In genomic region chr9:125261501-125262216, GRCh38 we compare ENCODE assay signal across 8 cellular contexts. TPM values are rescaled to one million over a fixed set of nuclear protein-coding genes. Genes with fewer than 3 reads are reported as not detected.
A peak's percentile ranks its signal among the peaks of the same experiment; 100 is the strongest.
DNase-seq lines count a peak whose midpoint lies in the region.

A gene with protein sequence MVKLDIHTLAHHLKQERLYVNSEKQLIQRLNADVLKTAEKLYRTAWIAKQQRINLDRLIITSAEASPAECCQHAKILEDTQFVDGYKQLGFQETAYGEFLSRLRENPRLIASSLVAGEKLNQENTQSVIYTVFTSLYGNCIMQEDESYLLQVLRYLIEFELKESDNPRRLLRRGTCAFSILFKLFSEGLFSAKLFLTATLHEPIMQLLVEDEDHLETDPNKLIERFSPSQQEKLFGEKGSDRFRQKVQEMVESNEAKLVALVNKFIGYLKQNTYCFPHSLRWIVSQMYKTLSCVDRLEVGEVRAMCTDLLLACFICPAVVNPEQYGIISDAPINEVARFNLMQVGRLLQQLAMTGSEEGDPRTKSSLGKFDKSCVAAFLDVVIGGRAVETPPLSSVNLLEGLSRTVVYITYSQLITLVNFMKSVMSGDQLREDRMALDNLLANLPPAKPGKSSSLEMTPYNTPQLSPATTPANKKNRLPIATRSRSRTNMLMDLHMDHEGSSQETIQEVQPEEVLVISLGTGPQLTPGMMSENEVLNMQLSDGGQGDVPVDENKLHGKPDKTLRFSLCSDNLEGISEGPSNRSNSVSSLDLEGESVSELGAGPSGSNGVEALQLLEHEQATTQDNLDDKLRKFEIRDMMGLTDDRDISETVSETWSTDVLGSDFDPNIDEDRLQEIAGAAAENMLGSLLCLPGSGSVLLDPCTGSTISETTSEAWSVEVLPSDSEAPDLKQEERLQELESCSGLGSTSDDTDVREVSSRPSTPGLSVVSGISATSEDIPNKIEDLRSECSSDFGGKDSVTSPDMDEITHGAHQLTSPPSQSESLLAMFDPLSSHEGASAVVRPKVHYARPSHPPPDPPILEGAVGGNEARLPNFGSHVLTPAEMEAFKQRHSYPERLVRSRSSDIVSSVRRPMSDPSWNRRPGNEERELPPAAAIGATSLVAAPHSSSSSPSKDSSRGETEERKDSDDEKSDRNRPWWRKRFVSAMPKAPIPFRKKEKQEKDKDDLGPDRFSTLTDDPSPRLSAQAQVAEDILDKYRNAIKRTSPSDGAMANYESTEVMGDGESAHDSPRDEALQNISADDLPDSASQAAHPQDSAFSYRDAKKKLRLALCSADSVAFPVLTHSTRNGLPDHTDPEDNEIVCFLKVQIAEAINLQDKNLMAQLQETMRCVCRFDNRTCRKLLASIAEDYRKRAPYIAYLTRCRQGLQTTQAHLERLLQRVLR (N-terminal part only) (plus strand): TSS chr9:125261826. CDS start chr9:125298922, 37,096 bp downstream.

- peaks cover 13% of the 10 kb centered on the region for H3K4me1 ChIP-seq in HAP-1
- peaks cover 2% of the 10 kb centered on the region; the same call in 1 of the 2 replicates for H3K4me1 ChIP-seq in SJCRH30
- peaks cover 11% of the 10 kb centered on the region for H3K4me1 ChIP-seq in neuron (ENCODE audit: insufficient read depth, low read length)
- peaks cover 0 to 19% (median 16%) of the 10 kb centered on the region in 5 donors for H3K4me1 ChIP-seq in subcutaneous abdominal adipose tissue (ENCODE audit: control insufficient read depth in 5 of 5, insufficient read depth in 5 of 5, low read length in 5 of 5)

- no peaks in the 10 kb centered on the region; the same call in none of the 2 replicates for H3K36me3 ChIP-seq in HAP-1 (replicated peaks)
- peaks cover 15% of the 10 kb centered on the region for H3K36me3 ChIP-seq in MG63
- H3K36me3 ChIP-seq in SJCRH30 = peaks cover 2% of the 10 kb centered on the region; the same call in 1 of the 2 replicates
- peaks cover 13% of the 10 kb centered on the region for H3K36me3 ChIP-seq in neuron (ENCODE audit: insufficient read depth, low read length)
- peaks cover 0 to 9% (median 3%) of the 10 kb centered on the region in 5 donors for H3K36me3 ChIP-seq in subcutaneous abdominal adipose tissue (ENCODE audit: control insufficient read depth in 5 of 5, insufficient read depth in 5 of 5, low read length in 5 of 5)

- H3K4me3 ChIP-seq in HAP-1 = peak within 1 kb of the TSS; percentile 98
- peak within 1 kb of the TSS; percentile 86 for H3K4me3 ChIP-seq in MG63
- H3K4me3 ChIP-seq in SJCRH30 = peak within 1 kb of the TSS; percentile 88
- H3K4me3 ChIP-seq in neuron (ENCODE audit: low read length) = peak within 1 kb of the TSS; percentile 96
- H3K4me3 ChIP-seq in subcutaneous abdominal adipose tissue (ENCODE audit: low read depth in 1 of 5, low read length in 5 of 5) = peak within 1 kb of the TSS; percentile 83 to 96 (median 93)

- H3K27ac ChIP-seq in SJCRH30 = peak within 1 kb of the TSS; percentile 63
- H3K27ac ChIP-seq in subcutaneous abdominal adipose tissue (ENCODE audit: low read depth, low read length) = peak within 1 kb of the TSS; percentile 88

- peak within 1 kb of the TSS; percentile 82 to 97 (median 95) for H3K9ac ChIP-seq in subcutaneous abdominal adipose tissue (ENCODE audit: low read length in 5 of 5)

- DNase-seq in GM04503 (ENCODE audit: low read depth) (peak; percentile 59), HAP-1 (ENCODE audit: low spot score in 2 of 2) (peak; percentile 84 to 95), MG63 (peak; percentile 97), SJCRH30 (peak; percentile 98), foreskin melanocyte (peak; percentile 93)
- DNase-seq in activated gamma-delta T cell treated with anti-CD3 and anti-CD28 coated beads, Interleukin-2, amount 50 U/mL, for 16 hours (ENCODE audit: low read depth) = peak; percentile 80

- no peaks in the 10 kb centered on the region for H3K9me3 ChIP-seq in HAP-1
- no peaks in the 10 kb centered on the region for H3K9me3 ChIP-seq in MG63
- no peaks in the 10 kb centered on the region for H3K9me3 ChIP-seq in SJCRH30 (replicated peaks)
- no peaks in the 10 kb centered on the region for H3K9me3 ChIP-seq in neuron (ENCODE audit: low read length)
- no peaks in the 10 kb centered on the region for H3K9me3 ChIP-seq in subcutaneous abdominal adipose tissue (ENCODE audit: control insufficient read depth in 5 of 5, low read length in 5 of 5)

- peak within 1 kb of the TSS; percentile 85 for H2AFZ ChIP-seq in neuron (ENCODE audit: low read depth, low read length)

- H3K27me3 ChIP-seq in HAP-1 (ENCODE audit: low read depth) (no peaks in the 10 kb centered on the region), MG63 (no peaks in the 10 kb centered on the region), SJCRH30 (no peaks in the 10 kb centered on the region), neuron (ENCODE audit: insufficient read depth, low read length) (no peaks in the 10 kb centered on the region), subcutaneous abdominal adipose tissue (ENCODE audit: control insufficient read depth in 5 of 5, insufficient read depth in 4 of 5, low read length in 5 of 5) (no peaks in the 10 kb centered on the region)

- in situ Hi-C loops in HAP-1 (cut with MboI; ENCODE audit: low sequenced_read_pairs) = no loop called here

RNA-seq across cellular contexts. Expression of the gene that starts here (rescaled TPM):
- 27.5 and 31.4 TPM in 2 replicates for total RNA-seq in MG63 (2014; rRNA removed; shearing (Covaris generic); ENCODE audit: low replicate concordance)
- 66.0 and 70.8 TPM in 2 replicates for total RNA-seq in SJCRH30 (2014; rRNA removed; shearing (Covaris generic))

Comparison
In these comparisons a context has a peak if more than half of its experiments do, and no peak if none do; other contexts are left out.
1. Peak in every context shown above with its lines: DNase-seq, H3K4me3 ChIP-seq and H3K27ac ChIP-seq.